Comparison of ENCODE assay signal across 1 cellular context in the genomic region with DNA sequence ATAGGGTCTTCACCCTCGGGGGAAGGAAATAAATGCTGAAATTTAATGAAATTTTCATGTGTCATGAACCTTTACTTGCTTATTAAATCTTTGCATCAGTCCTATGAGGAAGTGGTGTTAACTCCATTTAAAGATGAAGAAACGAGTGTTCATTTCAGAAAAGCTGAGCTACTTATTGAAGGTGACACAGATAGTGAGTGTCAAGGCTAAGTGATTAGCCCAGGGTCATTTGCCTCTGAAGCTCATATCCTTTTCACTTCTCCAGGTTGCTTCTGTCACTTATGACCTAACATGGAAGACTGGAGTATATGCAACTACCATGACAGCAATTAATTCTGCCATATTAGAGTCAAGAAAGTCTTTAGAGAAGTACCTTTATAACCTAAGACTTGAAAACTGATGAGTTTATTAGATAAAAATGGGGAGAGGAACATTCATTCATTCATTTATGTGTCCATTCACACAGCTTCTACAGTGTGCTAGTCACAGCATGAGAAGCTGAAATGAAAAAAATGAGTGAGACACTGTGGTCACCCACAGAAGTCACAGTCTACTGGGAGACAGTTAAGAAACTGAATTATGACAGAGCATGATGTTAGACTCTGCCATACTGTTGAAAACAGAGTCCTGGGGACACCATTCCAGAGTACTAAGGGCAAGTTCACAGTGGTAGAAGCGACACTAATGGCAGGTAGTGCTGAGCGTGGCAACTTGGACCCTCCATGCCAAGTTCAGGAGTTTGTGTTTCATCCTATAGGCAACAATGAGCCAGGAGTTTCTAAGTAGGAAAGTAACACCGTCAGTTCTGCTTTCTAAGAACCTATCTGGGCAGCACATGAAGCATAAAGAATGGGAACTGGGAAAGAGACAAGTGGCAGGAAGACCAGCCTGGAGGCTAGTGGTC.
TF ChIP-seq lines count a peak whose summit lies in the region.

No MANE protein-coding gene starts in this region.

TF ChIP-seq in GM12878, 131 proteins besides CTCF, POLR2A, EP300 and RAD21 (continued from another document):
- TF ChIP-seq, protein P1, sequence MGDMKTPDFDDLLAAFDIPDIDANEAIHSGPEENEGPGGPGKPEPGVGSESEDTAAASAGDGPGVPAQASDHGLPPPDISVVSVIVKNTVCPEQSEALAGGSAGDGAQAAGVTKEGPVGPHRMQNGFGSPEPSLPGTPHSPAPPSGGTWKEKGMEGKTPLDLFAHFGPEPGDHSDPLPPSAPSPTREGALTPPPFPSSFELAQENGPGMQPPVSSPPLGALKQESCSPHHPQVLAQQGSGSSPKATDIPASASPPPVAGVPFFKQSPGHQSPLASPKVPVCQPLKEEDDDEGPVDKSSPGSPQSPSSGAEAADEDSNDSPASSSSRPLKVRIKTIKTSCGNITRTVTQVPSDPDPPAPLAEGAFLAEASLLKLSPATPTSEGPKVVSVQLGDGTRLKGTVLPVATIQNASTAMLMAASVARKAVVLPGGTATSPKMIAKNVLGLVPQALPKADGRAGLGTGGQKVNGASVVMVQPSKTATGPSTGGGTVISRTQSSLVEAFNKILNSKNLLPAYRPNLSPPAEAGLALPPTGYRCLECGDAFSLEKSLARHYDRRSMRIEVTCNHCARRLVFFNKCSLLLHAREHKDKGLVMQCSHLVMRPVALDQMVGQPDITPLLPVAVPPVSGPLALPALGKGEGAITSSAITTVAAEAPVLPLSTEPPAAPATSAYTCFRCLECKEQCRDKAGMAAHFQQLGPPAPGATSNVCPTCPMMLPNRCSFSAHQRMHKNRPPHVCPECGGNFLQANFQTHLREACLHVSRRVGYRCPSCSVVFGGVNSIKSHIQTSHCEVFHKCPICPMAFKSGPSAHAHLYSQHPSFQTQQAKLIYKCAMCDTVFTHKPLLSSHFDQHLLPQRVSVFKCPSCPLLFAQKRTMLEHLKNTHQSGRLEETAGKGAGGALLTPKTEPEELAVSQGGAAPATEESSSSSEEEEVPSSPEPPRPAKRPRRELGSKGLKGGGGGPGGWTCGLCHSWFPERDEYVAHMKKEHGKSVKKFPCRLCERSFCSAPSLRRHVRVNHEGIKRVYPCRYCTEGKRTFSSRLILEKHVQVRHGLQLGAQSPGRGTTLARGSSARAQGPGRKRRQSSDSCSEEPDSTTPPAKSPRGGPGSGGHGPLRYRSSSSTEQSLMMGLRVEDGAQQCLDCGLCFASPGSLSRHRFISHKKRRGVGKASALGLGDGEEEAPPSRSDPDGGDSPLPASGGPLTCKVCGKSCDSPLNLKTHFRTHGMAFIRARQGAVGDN (IDR thresholded peaks at IDR 0.05), result peak; percentile 42; the same call in 1 of the 2 replicates
- TF ChIP-seq NFIC (IDR thresholded peaks at IDR 0.05; ENCODE audit: low read depth, low read length) (peak; percentile 78), ASH2L (IDR thresholded peaks at IDR 0.05; ENCODE audit: borderline replicate concordance, low read depth) (no peak), YY1 (IDR thresholded peaks at IDR 0.05; ENCODE audit: low read depth, low read length) (no peak), GATAD2B (conservative IDR thresholded peaks at IDR 0.05; ENCODE audit: low read depth) (0 out of 2 replicates have a peak, but pooled peaks have one; percentile 67), MXI1 (IDR thresholded peaks at IDR 0.05; ENCODE audit: low read depth, low read length) (peak; percentile 66; the same call in 1 of the 2 replicates), SMC3 (IDR thresholded peaks at IDR 0.05; ENCODE audit: borderline replicate concordance, low read length) (0 out of 2 replicates have a peak, but pooled peaks have one; percentile 4)
- TF ChIP-seq, protein P2, sequence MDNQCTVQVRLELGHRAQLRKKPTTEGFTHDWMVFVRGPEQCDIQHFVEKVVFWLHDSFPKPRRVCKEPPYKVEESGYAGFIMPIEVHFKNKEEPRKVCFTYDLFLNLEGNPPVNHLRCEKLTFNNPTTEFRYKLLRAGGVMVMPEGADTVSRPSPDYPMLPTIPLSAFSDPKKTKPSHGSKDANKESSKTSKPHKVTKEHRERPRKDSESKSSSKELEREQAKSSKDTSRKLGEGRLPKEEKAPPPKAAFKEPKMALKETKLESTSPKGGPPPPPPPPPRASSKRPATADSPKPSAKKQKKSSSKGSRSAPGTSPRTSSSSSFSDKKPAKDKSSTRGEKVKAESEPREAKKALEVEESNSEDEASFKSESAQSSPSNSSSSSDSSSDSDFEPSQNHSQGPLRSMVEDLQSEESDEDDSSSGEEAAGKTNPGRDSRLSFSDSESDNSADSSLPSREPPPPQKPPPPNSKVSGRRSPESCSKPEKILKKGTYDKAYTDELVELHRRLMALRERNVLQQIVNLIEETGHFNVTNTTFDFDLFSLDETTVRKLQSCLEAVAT (IDR thresholded peaks at IDR 0.05), result 0 out of 2 replicates have a peak, but pooled peaks have one; percentile 44
- TF ChIP-seq, protein P3, sequence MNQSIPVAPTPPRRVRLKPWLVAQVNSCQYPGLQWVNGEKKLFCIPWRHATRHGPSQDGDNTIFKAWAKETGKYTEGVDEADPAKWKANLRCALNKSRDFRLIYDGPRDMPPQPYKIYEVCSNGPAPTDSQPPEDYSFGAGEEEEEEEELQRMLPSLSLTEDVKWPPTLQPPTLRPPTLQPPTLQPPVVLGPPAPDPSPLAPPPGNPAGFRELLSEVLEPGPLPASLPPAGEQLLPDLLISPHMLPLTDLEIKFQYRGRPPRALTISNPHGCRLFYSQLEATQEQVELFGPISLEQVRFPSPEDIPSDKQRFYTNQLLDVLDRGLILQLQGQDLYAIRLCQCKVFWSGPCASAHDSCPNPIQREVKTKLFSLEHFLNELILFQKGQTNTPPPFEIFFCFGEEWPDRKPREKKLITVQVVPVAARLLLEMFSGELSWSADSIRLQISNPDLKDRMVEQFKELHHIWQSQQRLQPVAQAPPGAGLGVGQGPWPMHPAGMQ (IDR thresholded peaks at IDR 0.05; ENCODE audit: borderline replicate concordance), result no peak
- TF ChIP-seq, protein P4, sequence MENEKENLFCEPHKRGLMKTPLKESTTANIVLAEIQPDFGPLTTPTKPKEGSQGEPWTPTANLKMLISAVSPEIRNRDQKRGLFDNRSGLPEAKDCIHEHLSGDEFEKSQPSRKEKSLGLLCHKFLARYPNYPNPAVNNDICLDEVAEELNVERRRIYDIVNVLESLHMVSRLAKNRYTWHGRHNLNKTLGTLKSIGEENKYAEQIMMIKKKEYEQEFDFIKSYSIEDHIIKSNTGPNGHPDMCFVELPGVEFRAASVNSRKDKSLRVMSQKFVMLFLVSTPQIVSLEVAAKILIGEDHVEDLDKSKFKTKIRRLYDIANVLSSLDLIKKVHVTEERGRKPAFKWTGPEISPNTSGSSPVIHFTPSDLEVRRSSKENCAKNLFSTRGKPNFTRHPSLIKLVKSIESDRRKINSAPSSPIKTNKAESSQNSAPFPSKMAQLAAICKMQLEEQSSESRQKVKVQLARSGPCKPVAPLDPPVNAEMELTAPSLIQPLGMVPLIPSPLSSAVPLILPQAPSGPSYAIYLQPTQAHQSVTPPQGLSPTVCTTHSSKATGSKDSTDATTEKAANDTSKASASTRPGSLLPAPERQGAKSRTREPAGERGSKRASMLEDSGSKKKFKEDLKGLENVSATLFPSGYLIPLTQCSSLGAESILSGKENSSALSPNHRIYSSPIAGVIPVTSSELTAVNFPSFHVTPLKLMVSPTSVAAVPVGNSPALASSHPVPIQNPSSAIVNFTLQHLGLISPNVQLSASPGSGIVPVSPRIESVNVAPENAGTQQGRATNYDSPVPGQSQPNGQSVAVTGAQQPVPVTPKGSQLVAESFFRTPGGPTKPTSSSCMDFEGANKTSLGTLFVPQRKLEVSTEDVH (IDR thresholded peaks at IDR 0.05; ENCODE audit: low read depth, partially characterized antibody), result no peak
